In the genomic region with DNA sequence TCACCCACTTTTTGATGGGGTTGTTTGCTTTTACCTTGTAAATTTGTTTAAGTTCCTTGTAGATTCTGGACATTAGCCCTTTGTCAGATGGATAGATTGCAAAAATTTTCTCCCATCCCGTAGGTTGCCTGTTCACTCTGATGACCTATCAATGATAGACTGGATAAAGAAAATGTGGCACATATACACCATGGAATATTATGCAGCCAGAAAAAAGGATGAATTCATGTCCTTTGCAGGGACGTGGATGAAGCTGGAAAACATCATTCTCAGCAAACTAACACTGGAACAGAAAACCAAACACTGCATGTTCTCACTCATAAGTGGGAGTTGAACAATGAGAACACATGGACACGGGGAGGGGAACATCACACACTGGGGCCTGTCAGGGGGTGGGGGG, we compare ENCODE assay signal across 3 cellular contexts. TPM values are rescaled to one million over a fixed set of nuclear protein-coding genes. Genes with fewer than 3 reads are reported as not detected.
"Had no signal": no experiment of that assay in that cellular context is flagged by ENCODE, and none has a peak within 500 bp of the region (broad histone marks: within the 10 kb centered on the region; RNA-seq: fewer than 3 reads in every experiment).

No MANE protein-coding gene starts in this region.

RNA-seq across cellular contexts. Expression of a gene that starts 44.8 kb away (rescaled TPM):
- total RNA-seq: M059J, MCF 10A, NCI-H460 had no signal

RNA-seq across cellular contexts. Expression of a gene that starts 58.0 kb away (rescaled TPM):
- total RNA-seq: MCF 10A had no signal
